In genomic region chr16:77944631-77945030, GRCh38 we compare ENCODE assay signal across 20 cellular contexts.
"Had no signal": no experiment of that assay in that cellular context is flagged by ENCODE, and none has a peak within 500 bp of the region (broad histone marks: within the 10 kb centered on the region; RNA-seq: fewer than 3 reads in every experiment).

No MANE protein-coding gene starts in this region.

- DNase-seq: effector memory CD4-positive, alpha-beta T cell; gastrocnemius medialis; heart right ventricle; kidney glomerular epithelial cell; mammary epithelial cell; naive thymus-derived CD4-positive, alpha-beta T cell; nephron progenitor cell; retina; right lobe of liver; spleen; stimulated activated CD4-positive, alpha-beta T cell treated with anti-CD3 and anti-CD28 coated beads, Interleukin-15, amount 100 ng/mL, for 24 hours; stimulated activated CD4-positive, alpha-beta T cell treated with anti-CD3 and anti-CD28 coated beads, Interleukin-1b, Interleukin-23, amount 100 ng/mL, for 48 hours; stimulated activated CD4-positive, alpha-beta T cell treated with anti-CD3 and anti-CD28 coated beads, Interleukin-4, amount 100 ng/mL, for 24 hours; tibial artery; upper lobe of left lung; uterus had no signal

- H3K27me3 ChIP-seq: right lobe of liver, tibial artery, upper lobe of left lung, uterus had no signal

- H3K36me3 ChIP-seq: gastrocnemius medialis, heart right ventricle, prostate gland, right lobe of liver, spleen, tibial artery, upper lobe of left lung, uterus had no signal

- H3K27ac ChIP-seq: gastrocnemius medialis, heart right ventricle, parathyroid adenoma, prostate gland, right lobe of liver, spleen, tibial artery, upper lobe of left lung, uterus had no signal

- H3K4me1 ChIP-seq: gastrocnemius medialis, parathyroid adenoma, prostate gland, right lobe of liver, spleen, upper lobe of left lung, uterus had no signal

- H3K4me3 ChIP-seq: gastrocnemius medialis, heart right ventricle, prostate gland, right lobe of liver, spleen, tibial artery, upper lobe of left lung, uterus had no signal

- ATAC-seq: esophagus mucosa; gastrocnemius medialis; heart right ventricle; naive thymus-derived CD4-positive, alpha-beta T cell; right lobe of liver; stimulated activated memory B cell treated with anti-CD40 and anti-IgM and Interleukin-4, amounts not matched to agents 10 μg/mL and 1 μg/mL and 100 μg/mL, for 72 hours had no signal

- H3K9me3 ChIP-seq: gastrocnemius medialis, prostate gland, right lobe of liver, tibial artery, upper lobe of left lung, uterus had no signal
